7 cellular contexts compared by ENCODE assay signal in the genomic region with DNA sequence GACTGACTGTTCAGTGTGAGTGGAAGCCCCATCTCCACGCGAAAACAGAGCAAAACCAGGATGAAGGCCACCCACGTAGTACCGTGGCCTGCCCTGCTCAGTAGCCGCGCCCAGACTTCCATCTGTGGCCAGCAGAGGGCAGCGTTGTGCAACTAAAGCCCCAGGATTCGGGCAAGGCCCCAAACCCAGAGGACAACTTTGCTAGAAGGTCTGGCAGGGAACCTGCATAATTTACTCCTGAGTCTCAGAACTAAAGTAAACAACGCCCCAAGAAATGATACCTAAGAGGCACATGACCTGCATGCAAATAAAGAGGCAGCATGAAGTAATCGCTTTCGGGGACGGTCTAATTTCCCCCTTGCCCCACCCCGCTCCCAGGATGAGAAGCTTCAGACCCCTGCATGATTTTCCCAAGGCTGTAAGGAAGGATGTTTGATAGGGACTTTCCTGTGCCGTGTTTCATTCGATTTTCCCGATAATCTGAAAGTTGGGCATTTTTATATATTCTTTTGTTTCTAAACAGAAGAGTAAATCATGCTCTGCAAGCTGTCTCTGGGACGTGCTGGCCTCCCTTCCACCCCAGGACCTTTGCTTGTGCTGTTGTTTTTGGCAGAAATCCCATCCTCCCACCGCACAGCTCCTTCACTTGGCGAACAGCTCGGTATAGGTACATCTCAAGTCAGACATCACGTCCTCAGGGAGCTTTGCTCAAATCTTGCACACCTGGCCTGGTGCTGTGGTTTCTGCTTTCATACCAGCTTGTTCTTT. TPM values are rescaled to one million over a fixed set of nuclear protein-coding genes. Genes with fewer than 3 reads are reported as not detected.
DNase-seq lines count a peak whose midpoint lies in the region; ATAC-seq and TF ChIP-seq lines count a peak whose summit lies in the region.

No MANE protein-coding gene starts in this region.

- H3K9me3 Mint-ChIP-seq in activated CD4-positive, alpha-beta memory T cell treated with anti-CD3 and anti-CD28 coated beads, Interleukin-2, amount 10 ng/mL, durations not matched to agents 7 days and 5 days, result no peaks in the 10 kb centered on the region

- no peaks in the 10 kb centered on the region for H3K36me3 Mint-ChIP-seq in activated CD4-positive, alpha-beta memory T cell treated with anti-CD3 and anti-CD28 coated beads, Interleukin-2, amount 10 ng/mL, durations not matched to agents 7 days and 5 days (ENCODE audit: low read depth)

- H3K4me1 Mint-ChIP-seq in activated CD4-positive, alpha-beta memory T cell treated with anti-CD3 and anti-CD28 coated beads, Interleukin-2, amount 10 ng/mL, durations not matched to agents 7 days and 5 days, result no peaks in the 10 kb centered on the region

- TF ChIP-seq CTCF in GM12872 (IDR thresholded peaks at IDR 0.05; ENCODE audit: insufficient read depth, low read depth, low read length), result peak; percentile 92

- H3K27ac Mint-ChIP-seq in activated CD4-positive, alpha-beta memory T cell treated with anti-CD3 and anti-CD28 coated beads, Interleukin-2, amount 10 ng/mL, durations not matched to agents 7 days and 5 days, result no peak overlapping the region

- DNase-seq in NCI-H748 (lab: John Stamatoyannopoulos, UW; ENCODE audit: unreplicated experiment), result peak; percentile 57
- DNase-seq in activated CD4-positive, alpha-beta memory T cell treated with anti-CD3 and anti-CD28 coated beads, Interleukin-2, amount 10 ng/mL, durations not matched to agents 7 days and 5 days, result peak; percentile 84
- peak; percentile 66 for DNase-seq in effector CD8-positive, alpha-beta T cell (lab: John Stamatoyannopoulos, UW)
- DNase-seq in medulla oblongata (ENCODE audit: extremely low spot score), result peak; percentile 89
- DNase-seq in stimulated activated CD8-positive, alpha-beta memory T cell treated with anti-CD3 and anti-CD28 coated beads, Interleukin-12 subunit alpha, Interleukin-12 subunit beta, amount 100 ng/mL, for 4 hours (ENCODE audit: low read depth), result peak; percentile 55

- no peak overlapping the region for H3K4me3 Mint-ChIP-seq in activated CD4-positive, alpha-beta memory T cell treated with anti-CD3 and anti-CD28 coated beads, Interleukin-2, amount 10 ng/mL, durations not matched to agents 7 days and 5 days

- no peaks in the 10 kb centered on the region for H3K27me3 Mint-ChIP-seq in activated CD4-positive, alpha-beta memory T cell treated with anti-CD3 and anti-CD28 coated beads, Interleukin-2, amount 10 ng/mL, durations not matched to agents 7 days and 5 days

- CTCF ChIA-PET in activated CD4-positive, alpha-beta memory T cell treated with anti-CD3 and anti-CD28 coated beads, Interleukin-2, amount 10 ng/mL, durations not matched to agents 7 days and 5 days (lab: Charles Lee), result interaction anchor here (0.5 to 2.2 kb wide), 10 partner anchors 10 to 235 kb away, joined by 3 to 9 read pairs (median 3); a partner anchor contains a TSS

- POLR2A ChIA-PET in activated CD4-positive, alpha-beta memory T cell treated with anti-CD3 and anti-CD28 coated beads, Interleukin-2, amount 10 ng/mL, durations not matched to agents 7 days and 5 days (lab: Charles Lee), result interaction anchor here (1.2 kb wide), 1 partner anchor 18 kb away, joined by 4 read pairs; no protein-coding TSS in a partner anchor

- ATAC-seq in HG02840 (IDR thresholded peaks at IDR 0.05; ENCODE audit: low FRiP score, unreplicated experiment), result peak; percentile 71

RNA-seq across cellular contexts. Expression of a gene that starts 18.6 kb away (rescaled TPM):
- 10 to 100 TPM; 66.2 to 66.5 TPM for total RNA-seq in activated CD4-positive, alpha-beta memory T cell treated with anti-CD3 and anti-CD28 coated beads, Interleukin-2, amount 10 ng/mL, durations not matched to agents 7 days and 5 days

Comparison
In these comparisons a context has a peak if more than half of its experiments do, and no peak if none do; other contexts are left out.
1. Peak in every context shown above with its lines: DNase-seq and ATAC-seq.